In the genomic region with DNA sequence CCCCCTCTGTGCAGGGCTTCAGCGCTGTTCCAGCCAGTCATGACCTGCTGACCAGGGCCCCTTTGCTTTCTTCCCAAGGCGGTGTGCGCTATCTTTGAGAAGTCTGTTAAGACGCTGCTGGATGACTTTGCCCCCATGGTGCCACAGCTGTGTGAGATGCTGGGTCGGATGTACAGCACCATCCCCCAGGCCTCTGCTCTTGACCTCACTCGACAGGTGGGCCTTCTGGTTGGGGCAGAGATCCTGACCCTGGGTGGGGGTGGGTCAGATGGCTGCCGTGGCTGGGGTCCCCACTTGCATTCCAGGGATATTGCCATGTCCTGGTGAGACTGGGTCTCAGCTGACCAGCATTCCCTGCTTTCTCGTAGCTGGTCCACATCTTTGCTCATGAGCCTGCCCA, we compare ENCODE assay signal across 27 cellular contexts. TPM values are rescaled to one million over a fixed set of nuclear protein-coding genes. Genes with fewer than 3 reads are reported as not detected.
"Had no signal": no experiment of that assay in that cellular context is flagged by ENCODE, and none has a peak within 500 bp of the region (broad histone marks: within the 10 kb centered on the region; RNA-seq: fewer than 3 reads in every experiment).

No MANE protein-coding gene starts in this region.

- H3K4me3 ChIP-seq: body of pancreas had no signal

- H3K4me3 Mint-ChIP-seq: activated CD4-positive, alpha-beta memory T cell treated with anti-CD3 and anti-CD28 coated beads, Interleukin-2, amount 10 ng/mL, durations not matched to agents 7 days and 5 days; activated CD4-positive, alpha-beta T cell treated with anti-CD3 and anti-CD28 coated beads for 36 hours; activated CD4-positive, alpha-beta T cell treated with anti-CD3 and anti-CD28 coated beads, Interleukin-2, amount 10 ng/mL, durations not matched to agents 24 days and 14 days; activated naive CD8-positive, alpha-beta T cell; activated T-cell treated with anti-CD3 and anti-CD28 coated beads, Interleukin-2, amount 50 U/mL, for 24 hours; activated T-cell treated with anti-CD3 and anti-CD28 coated beads, Interleukin-2, amount 50 U/mL, for 72 hours had no signal

- FAIRE-seq: colon, endometrium, frontal cortex had no signal

- H3K27ac Mint-ChIP-seq: activated CD4-positive, alpha-beta memory T cell treated with anti-CD3 and anti-CD28 coated beads, Interleukin-2, amount 10 ng/mL, durations not matched to agents 7 days and 5 days; activated CD4-positive, alpha-beta T cell treated with anti-CD3 and anti-CD28 coated beads for 36 hours; activated CD4-positive, alpha-beta T cell treated with anti-CD3 and anti-CD28 coated beads, Interleukin-2, amount 10 ng/mL, durations not matched to agents 24 days and 14 days; activated naive CD8-positive, alpha-beta T cell; activated T-cell treated with anti-CD3 and anti-CD28 coated beads, Interleukin-2, amount 50 U/mL, for 24 hours; activated T-cell treated with anti-CD3 and anti-CD28 coated beads, Interleukin-2, amount 50 U/mL, for 72 hours had no signal

- H3K9me3 Mint-ChIP-seq: activated CD4-positive, alpha-beta memory T cell treated with anti-CD3 and anti-CD28 coated beads, Interleukin-2, amount 10 ng/mL, durations not matched to agents 7 days and 5 days; activated CD4-positive, alpha-beta T cell treated with anti-CD3 and anti-CD28 coated beads, Interleukin-2, amount 10 ng/mL, durations not matched to agents 24 days and 14 days; activated T-cell treated with anti-CD3 and anti-CD28 coated beads, Interleukin-2, amount 50 U/mL, for 24 hours; activated T-cell treated with anti-CD3 and anti-CD28 coated beads, Interleukin-2, amount 50 U/mL, for 72 hours had no signal

- H3K4me1 Mint-ChIP-seq: activated CD4-positive, alpha-beta T cell treated with anti-CD3 and anti-CD28 coated beads for 36 hours had no signal

- H3K27me3 Mint-ChIP-seq: activated CD4-positive, alpha-beta memory T cell treated with anti-CD3 and anti-CD28 coated beads, Interleukin-2, amount 10 ng/mL, durations not matched to agents 7 days and 5 days; activated CD4-positive, alpha-beta T cell treated with anti-CD3 and anti-CD28 coated beads for 36 hours; activated CD4-positive, alpha-beta T cell treated with anti-CD3 and anti-CD28 coated beads, Interleukin-2, amount 10 ng/mL, durations not matched to agents 24 days and 14 days; activated naive CD8-positive, alpha-beta T cell; activated T-cell treated with anti-CD3 and anti-CD28 coated beads, Interleukin-2, amount 50 U/mL, for 24 hours had no signal

- H3K27ac ChIP-seq: body of pancreas had no signal

- DNase-seq: activated CD4-positive, alpha-beta memory T cell treated with anti-CD3 and anti-CD28 coated beads, Interleukin-2, amount 10 ng/mL, durations not matched to agents 7 days and 5 days; activated CD4-positive, alpha-beta T cell treated with anti-CD3 and anti-CD28 coated beads for 36 hours; activated CD4-positive, alpha-beta T cell treated with anti-CD3 and anti-CD28 coated beads, Interleukin-2, amount 10 ng/mL, durations not matched to agents 24 days and 14 days; activated CD4-positive, CD25-positive, alpha-beta regulatory T cell; activated CD4-positive, CD25-positive, alpha-beta regulatory T cell treated with anti-CD3 and anti-CD28 coated beads, Interleukin-2, amount 50 U/mL, for 72 hours; activated CD8-positive, alpha-beta memory T cell treated with anti-CD3 and anti-CD28 coated beads, Interleukin-2, amount 50 U/mL, for 48 hours; activated gamma-delta T cell treated with Interleukin-2 at 50 U/mL for 16 hours; activated naive CD4-positive, alpha-beta T cell treated with anti-CD3 and anti-CD28 coated beads, Interleukin-2, amount 50 U/mL, for 16 hours; activated naive CD4-positive, alpha-beta T cell treated with Interleukin-2 at 50 U/mL for 16 hours; activated T-cell treated with anti-CD3 and anti-CD28 coated beads for 4 hours; activated T-cell treated with anti-CD3 and anti-CD28 coated beads, Interleukin-2, amount 50 U/mL, for 24 hours; activated T-cell treated with anti-CD3 and anti-CD28 coated beads, Interleukin-2, amount 50 U/mL, for 72 hours; amniotic stem cell; aorta; body of pancreas; central memory CD4-positive, alpha-beta T cell; cerebellar nuclear complex; cortex of kidney; dermis blood vessel endothelial cell; effector CD8-positive, alpha-beta T cell; foreskin fibroblast; head of caudate nucleus; T-helper 2 cell had no signal

- H3K9me3 ChIP-seq: body of pancreas had no signal

- H3K4me1 ChIP-seq: body of pancreas had no signal

- H3K27me3 ChIP-seq: body of pancreas had no signal

RNA-seq across cellular contexts. Expression of a gene that starts 27.2 kb away (rescaled TPM):
- total RNA-seq: activated CD4-positive, alpha-beta T cell treated with anti-CD3 and anti-CD28 coated beads, Interleukin-2, amount 10 ng/mL, durations not matched to agents 24 days and 14 days; dermis blood vessel endothelial cell had no signal
